ENCODE assay signal across 15 cellular contexts in genomic region chr10:32253300-32253699, GRCh38.
DNase-seq lines count a peak whose midpoint lies in the region; ATAC-seq, FAIRE-seq and TF ChIP-seq lines count a peak whose summit lies in the region.
"Had no signal": no experiment of that assay in that cellular context is flagged by ENCODE, and none has a peak within 500 bp of the region (broad histone marks: within the 10 kb centered on the region; RNA-seq: fewer than 3 reads in every experiment).

No MANE protein-coding gene starts in this region.

- no peaks in the 10 kb centered on the region for H3K36me3 Mint-ChIP-seq in activated naive CD4-positive, alpha-beta T cell treated with anti-CD3 and anti-CD28 coated beads, Interleukin-2, amount 50 U/mL, for 72 hours

- no peaks in the 10 kb centered on the region for H3K79me1 ChIP-seq in H1 (ENCODE audit: low read depth, low read length)

- no peaks in the 10 kb centered on the region for H3K9me3 ChIP-seq in MM.1S (replicated peaks; ENCODE audit: insufficient read depth, low read length)
- no peaks in the 10 kb centered on the region for H3K9me3 ChIP-seq in H1 (ENCODE audit: insufficient read depth in 2 of 2, low read depth in 1 of 2, low read length in 1 of 2)
- H3K9me3 ChIP-seq: BE2C had no signal

- no peak overlapping the region for H2BK15ac ChIP-seq in H1 (ENCODE audit: low read length)

- H3K56ac ChIP-seq in H1 (replicated peaks; ENCODE audit: insufficient read length, low read depth, low read length), result no peak overlapping the region

- H2AFZ ChIP-seq in MM.1S (ENCODE audit: low read length) (no peak overlapping the region), H1 (ENCODE audit: low read length) (peak overlapping the region; percentile 38; the same call in 1 of the 2 replicates)

- H4K20me1 ChIP-seq in MM.1S (ENCODE audit: insufficient read depth, low read length), result no peaks in the 10 kb centered on the region
- no peaks in the 10 kb centered on the region for H4K20me1 ChIP-seq in H1 (replicated peaks in 1 of 2; ENCODE audit: control insufficient read depth in 1 of 2, insufficient read depth in 2 of 2, low read length in 2 of 2)

- H3K18ac ChIP-seq in H1 (ENCODE audit: extremely low read depth, low read length), result no peak overlapping the region

- no peak overlapping the region for H3K4ac ChIP-seq in H1 (replicated peaks; ENCODE audit: insufficient read length, low read depth, low read length)

- H3K36me3 ChIP-seq in MM.1S (replicated peaks; ENCODE audit: insufficient read depth, low read length), result no peaks in the 10 kb centered on the region
- no peaks in the 10 kb centered on the region for H3K36me3 ChIP-seq in H1 (ENCODE audit: control insufficient read depth in 2 of 4, insufficient read depth in 4 of 4, low read length in 3 of 4)
- H3K36me3 ChIP-seq: BE2C had no signal

- H3K4me2 ChIP-seq in MM.1S (ENCODE audit: low read depth, low read length), result no peak overlapping the region
- H3K4me2 ChIP-seq in H1 (ENCODE audit: insufficient read depth in 1 of 2, low read depth in 2 of 2, low read length in 2 of 2), result no peak overlapping the region

- H4K8ac ChIP-seq in H1 (ENCODE audit: extremely low read depth, insufficient read depth, low read length), result no peak overlapping the region

- POLR2A ChIA-PET in H1 (lab: Charles Lee; ENCODE audit: partially characterized antibody), result interaction anchor here (1.8 kb wide), 1 partner anchor 10 kb away, joined by 5 read pairs; no protein-coding TSS in a partner anchor

- no peak overlapping the region for H2BK20ac ChIP-seq in H1 (ENCODE audit: low read length)

- H3K4me3 ChIP-seq in MM.1S (ENCODE audit: low read length) (no peak overlapping the region), H1 (ENCODE audit: extremely low read depth in 1 of 4, insufficient read depth in 2 of 4, low read depth in 3 of 4, low read length in 4 of 4) (no peak overlapping the region), coronary artery (no peak overlapping the region)
- H3K4me3 ChIP-seq: skin epidermis had no signal

- peak; percentile 25 to 39 for ATAC-seq in activated naive CD4-positive, alpha-beta T cell treated with anti-CD3 and anti-CD28 coated beads, Interleukin-2, amount 50 U/mL, for 72 hours
- peak; percentile 45 for ATAC-seq in stimulated activated naive CD8-positive, alpha-beta T cell treated with anti-CD3 and anti-CD28 coated beads, Interleukin-15, Interleukin-2, amounts not matched to agents 100 U/mL and 50 U/mL, for 24 hours
- ATAC-seq: effector memory CD8-positive, alpha-beta T cell had no signal

- peaks cover 14% of the 10 kb centered on the region for H3F3A ChIP-seq in MM.1S (ENCODE audit: insufficient read depth, low read length)

- no peak overlapping the region for H3K23ac ChIP-seq in H1 (ENCODE audit: insufficient read length)

- no peak overlapping the region for H4K5ac ChIP-seq in H1 (ENCODE audit: insufficient read length, low read depth, low read length)

- no peak overlapping the region for H2AK5ac ChIP-seq in H1 (ENCODE audit: low read depth, low read length)

- no peak overlapping the region for H3K27ac Mint-ChIP-seq in activated naive CD4-positive, alpha-beta T cell treated with anti-CD3 and anti-CD28 coated beads, Interleukin-2, amount 50 U/mL, for 72 hours
- H3K27ac Mint-ChIP-seq: effector memory CD8-positive, alpha-beta T cell had no signal

- no peak for TF ChIP-seq POLR2A in H1 (IDR thresholded peaks at IDR 0.05; ENCODE audit: control extremely low read depth in 1 of 2, low read depth in 2 of 2, low read length in 2 of 2)

- peaks cover 22% of the 10 kb centered on the region for H3K4me1 ChIP-seq in MM.1S (ENCODE audit: low read length)
- no peaks in the 10 kb centered on the region for H3K4me1 ChIP-seq in H1 (replicated peaks in 1 of 4; ENCODE audit: control insufficient read depth in 3 of 4, insufficient read depth in 4 of 4, low read length in 3 of 4)
- H3K4me1 ChIP-seq: BE2C had no signal

- H3K79me2 ChIP-seq in MM.1S (ENCODE audit: low read length) (no peaks in the 10 kb centered on the region), H1 (ENCODE audit: control insufficient read depth in 1 of 2, insufficient read depth in 2 of 2, low read length in 2 of 2) (no peaks in the 10 kb centered on the region)

- H3K27ac ChIP-seq in MM.1S (ENCODE audit: low read length) (no peak overlapping the region), H1 (ENCODE audit: low read depth, low read length) (no peak overlapping the region), coronary artery (no peak overlapping the region)
- H3K27ac ChIP-seq: skin epidermis had no signal

- no peaks in the 10 kb centered on the region for H3K9me3 Mint-ChIP-seq in activated naive CD4-positive, alpha-beta T cell treated with anti-CD3 and anti-CD28 coated beads, Interleukin-2, amount 50 U/mL, for 72 hours
- H3K9me3 Mint-ChIP-seq: effector memory CD8-positive, alpha-beta T cell had no signal

- no peaks in the 10 kb centered on the region for H3K9me2 ChIP-seq in MM.1S (replicated peaks; ENCODE audit: insufficient read depth, low read length)

- H3K27me3 ChIP-seq in MM.1S (replicated peaks; ENCODE audit: insufficient read depth, low read length) (no peaks in the 10 kb centered on the region), H1 (replicated peaks in 1 of 4; ENCODE audit: control insufficient read depth in 3 of 4, extremely low read depth in 1 of 4, insufficient read depth in 3 of 4, low read length in 3 of 4) (no peaks in the 10 kb centered on the region)
- H3K27me3 ChIP-seq: BE2C had no signal

- H3K23me2 ChIP-seq in H1 (ENCODE audit: low read depth, low read length), result no peaks in the 10 kb centered on the region

- H3K9ac ChIP-seq in MM.1S (ENCODE audit: low read length), result no peak overlapping the region
- no peak overlapping the region for H3K9ac ChIP-seq in H1 (replicated peaks in 1 of 4; ENCODE audit: extremely low read depth in 1 of 4, low read depth in 3 of 4, low read length in 3 of 4)

- no peak overlapping the region for H2BK12ac ChIP-seq in H1 (ENCODE audit: low read depth, low read length)

- H2BK5ac ChIP-seq in H1 (ENCODE audit: low read depth, low read length), result no peak overlapping the region

- no peak overlapping the region for H3K14ac ChIP-seq in H1 (ENCODE audit: insufficient read length)

- FAIRE-seq in H1 (lab: Jason Lieb, UNC), result no peak

- TF ChIP-seq EP300 in H1 (IDR thresholded peaks at IDR 0.05; ENCODE audit: borderline replicate concordance in 1 of 2, low read depth in 2 of 2, low read length in 2 of 2), result no peak

- CTCF ChIA-PET in H1 (lab: Charles Lee; ENCODE audit: partially characterized antibody), result interaction anchor here (0.7 to 1.4 kb wide), 5 partner anchors 12 to 200 kb away, joined by 3 to 4 read pairs (median 3); no protein-coding TSS in a partner anchor

- DNase-seq in activated naive CD4-positive, alpha-beta T cell treated with anti-CD3 and anti-CD28 coated beads, Interleukin-2, amount 50 U/mL, for 72 hours (ENCODE audit: low spot score in 2 of 2), result no peak
- no peak for DNase-seq in activated naive CD4-positive, alpha-beta T cell treated with anti-CD3 and anti-CD28 coated beads, Interleukin-2, amount 50 U/mL, for 16 hours
- DNase-seq in MM.1S (peak; percentile 51), H1 (ENCODE audit: low read depth in 1 of 2, low spot score in 2 of 2) (peak in 1 of 2 experiments; percentile 40), coronary artery (ENCODE audit: low spot score) (no peak), epidermal melanocyte (ENCODE audit: insufficient read length, low spot score) (no peak), kidney glomerular epithelial cell (lab: John Stamatoyannopoulos, UW) (no peak)
- no peak for DNase-seq in stimulated activated naive CD8-positive, alpha-beta T cell treated with anti-CD3 and anti-CD28 coated beads, Interleukin-15, Interleukin-2, amounts not matched to agents 100 U/mL and 50 U/mL, for 24 hours
- DNase-seq: activated CD4-positive, CD25-positive, alpha-beta regulatory T cell treated with anti-CD3 and anti-CD28 coated beads, Interleukin-2, amount 50 U/mL, for 72 hours; anterior cingulate cortex; BE2C; effector memory CD8-positive, alpha-beta T cell; NCI-H2107; SHP77 had no signal

- H4K91ac ChIP-seq in H1 (replicated peaks; ENCODE audit: insufficient read length, low read length), result no peak overlapping the region

- TF ChIP-seq CTCF in MM.1S (IDR thresholded peaks at IDR 0.05; ENCODE audit: low read length), result no peak
- no peak for TF ChIP-seq CTCF in H1 (IDR thresholded peaks at IDR 0.05; ENCODE audit: control extremely low read depth in 1 of 3, insufficient read depth in 1 of 3, low read depth in 1 of 3, low read length in 3 of 3)
- no peak for TF ChIP-seq CTCF in coronary artery (IDR thresholded peaks at IDR 0.05)

- H2BK120ac ChIP-seq in H1 (replicated peaks; ENCODE audit: low read depth, low read length), result no peak overlapping the region

- no peak for TF ChIP-seq RAD21 in H1 (IDR thresholded peaks at IDR 0.05 in 1 of 2, conservative IDR thresholded peaks at IDR 0.05 in 1 of 2; ENCODE audit: low read depth in 2 of 2, low read length in 2 of 2)

- whole genome bisulfite sequencing in H1 (ENCODE audit: extremely low coverage in 1 of 2, insufficient coverage in 1 of 2, insufficient read length in 1 of 2, insufficient replicate concordance in 2 of 2, low coverage in 1 of 2, low lambda C conversion rate in 2 of 2, missing lambda C conversion rate in 1 of 2), 2 experiments, result 87% methylated on average over 4 of the region's 4 CpGs; no CpG with 5 or more reads in 1 of the 2 experiments

TF ChIP-seq in H1, 55 proteins besides CTCF, POLR2A, EP300 and RAD21 (continues in another document):
- TF ChIP-seq JUN (IDR thresholded peaks at IDR 0.05; ENCODE audit: low read depth, low read length) (no peak), TAF1 (IDR thresholded peaks at IDR 0.05; ENCODE audit: low read depth, low read length) (no peak), CBX8 (IDR thresholded peaks at IDR 0.05; ENCODE audit: borderline replicate concordance, low read depth, low read length) (no peak), SP1 (IDR thresholded peaks at IDR 0.05; ENCODE audit: low read depth, low read length) (no peak), TCF12 (IDR thresholded peaks at IDR 0.05; ENCODE audit: low read depth, low read length) (no peak), EGR1 (IDR thresholded peaks at IDR 0.05; ENCODE audit: borderline replicate concordance, low read depth, low read length) (no peak), EZH2 (IDR thresholded peaks at IDR 0.05; ENCODE audit: low read depth, low read length, severe bottlenecking) (no peak), SUZ12 (IDR thresholded peaks at IDR 0.05; ENCODE audit: low read length) (no peak), FOSL1 (IDR thresholded peaks at IDR 0.05; ENCODE audit: insufficient read depth, low read depth, low read length) (no peak), RNF2 (IDR thresholded peaks at IDR 0.05; ENCODE audit: borderline replicate concordance, low read depth, low read length, missing control alignments, poor library complexity, severe bottlenecking) (no peak), CEBPB (IDR thresholded peaks at IDR 0.05; ENCODE audit: low read depth, low read length) (no peak), ASH2L (IDR thresholded peaks at IDR 0.05; ENCODE audit: low read length) (no peak), ATF3 (IDR thresholded peaks at IDR 0.05; ENCODE audit: insufficient read depth, low read depth, low read length) (no peak), CREB1 (IDR thresholded peaks at IDR 0.05) (no peak)
